Comparison of ENCODE assay signal across 10 cellular contexts in the genomic region with DNA sequence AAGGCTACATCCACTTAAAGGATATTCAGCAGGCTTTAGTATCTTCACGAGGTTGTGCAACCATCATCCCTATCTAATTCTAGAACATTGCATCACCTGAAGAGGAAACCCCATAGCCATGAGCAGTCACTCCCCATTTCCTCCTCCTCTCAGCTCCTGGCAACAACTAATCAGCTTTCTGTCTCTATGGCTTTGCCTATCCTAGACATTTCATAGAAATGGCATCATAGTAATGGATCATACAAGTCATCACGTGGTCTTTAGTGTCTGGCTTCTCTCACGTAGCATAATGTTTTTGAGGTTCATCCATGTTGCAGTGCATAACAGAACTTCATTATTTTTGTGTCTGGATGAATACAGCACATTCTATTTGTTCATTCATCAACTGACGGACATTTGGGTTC. TPM values are rescaled to one million over a fixed set of nuclear protein-coding genes. Genes with fewer than 3 reads are reported as not detected.
A peak's percentile ranks its signal among the peaks of the same experiment; 100 is the strongest.
DNase-seq lines count a peak whose midpoint lies in the region; ATAC-seq and TF ChIP-seq lines count a peak whose summit lies in the region.
"Had no signal": no experiment of that assay in that cellular context is flagged by ENCODE, and none has a peak within 500 bp of the region (broad histone marks: within the 10 kb centered on the region; RNA-seq: fewer than 3 reads in every experiment).

No MANE protein-coding gene starts in this region.

- no peaks in the 10 kb centered on the region for H3K36me3 Mint-ChIP-seq in activated CD8-positive, alpha-beta T cell treated with anti-CD3 and anti-CD28 coated beads for 36 hours (ENCODE audit: low read depth)

- H3K4me3 ChIP-seq in BJ (ENCODE audit: low read depth, low read length) (no peak overlapping the region), H7 (ENCODE audit: insufficient read depth, low read depth, low read length) (no peak overlapping the region)

- H3K36me3 ChIP-seq in BJ (ENCODE audit: control insufficient read depth, insufficient read depth, low read length) (no peaks in the 10 kb centered on the region), H7 (replicated peaks; ENCODE audit: control insufficient read depth, insufficient read depth, low read length) (no peaks in the 10 kb centered on the region)

- no peaks in the 10 kb centered on the region for H3K9me3 Mint-ChIP-seq in activated CD8-positive, alpha-beta T cell treated with anti-CD3 and anti-CD28 coated beads for 36 hours

- DNase-seq in BJ (ENCODE audit: low read depth) (peak; percentile 30), KG1 (lab: John Stamatoyannopoulos, UW) (peak; percentile 9), hepatic stellate cell (ENCODE audit: low spot score) (peak; percentile 52), H7 (no peak), cerebellar nuclear complex (lab: John Stamatoyannopoulos, UW) (no peak)
- no peak for DNase-seq in activated CD8-positive, alpha-beta T cell treated with anti-CD3 and anti-CD28 coated beads for 36 hours
- no peak for DNase-seq in stimulated activated CD4-positive, alpha-beta T cell treated with anti-CD3 and anti-CD28 coated beads, Interleukin-4, amount 100 ng/mL, for 24 hours
- DNase-seq: activated CD4-positive, CD25-positive, alpha-beta regulatory T cell treated with anti-CD3 and anti-CD28 coated beads, Interleukin-2, amount 50 U/mL, for 72 hours; retina had no signal

- ATAC-seq in activated CD8-positive, alpha-beta T cell treated with anti-CD3 and anti-CD28 coated beads for 36 hours: peak; percentile 63
- ATAC-seq in GM19455 (IDR thresholded peaks at IDR 0.05; ENCODE audit: unreplicated experiment): no peak

- peaks cover 30% of the 10 kb centered on the region for H3K4me1 Mint-ChIP-seq in activated CD8-positive, alpha-beta T cell treated with anti-CD3 and anti-CD28 coated beads for 36 hours (ENCODE audit: low read depth)

- H3K27ac Mint-ChIP-seq in activated CD8-positive, alpha-beta T cell treated with anti-CD3 and anti-CD28 coated beads for 36 hours: no peak overlapping the region

- TF ChIP-seq CTCF in BJ (IDR thresholded peaks at IDR 0.05; ENCODE audit: insufficient read depth, low read depth, low read length): no peak
- TF ChIP-seq CTCF in activated CD8-positive, alpha-beta T cell treated with anti-CD3 and anti-CD28 coated beads for 36 hours (IDR thresholded peaks at IDR 0.05): no peak

- POLR2A ChIA-PET in BJ (lab: Charles Lee): no interaction called here
- POLR2A ChIA-PET in activated CD8-positive, alpha-beta T cell treated with anti-CD3 and anti-CD28 coated beads for 36 hours (lab: Charles Lee): no interaction called here

- H3K27me3 Mint-ChIP-seq in activated CD8-positive, alpha-beta T cell treated with anti-CD3 and anti-CD28 coated beads for 36 hours: peaks cover 8% of the 10 kb centered on the region

- intact Hi-C loops in activated CD8-positive, alpha-beta T cell treated with anti-CD3 and anti-CD28 coated beads for 36 hours (cut with micrococcal nuclease): no loop called here

- H3K27me3 ChIP-seq in BJ (ENCODE audit: control insufficient read depth, insufficient read depth, low read length): no peaks in the 10 kb centered on the region
- H3K27me3 ChIP-seq in H7 (ENCODE audit: control insufficient read depth, insufficient read depth, low read length): no peaks in the 10 kb centered on the region; the same call in 1 of the 2 replicates

- CTCF ChIA-PET in BJ (lab: Yijun Ruan, JAX): interaction anchor here (1.6 kb wide), 1 partner anchor 25 kb away, joined by 6 read pairs; no protein-coding TSS in a partner anchor
- CTCF ChIA-PET in activated CD8-positive, alpha-beta T cell treated with anti-CD3 and anti-CD28 coated beads for 36 hours (lab: Charles Lee): interaction anchor here (0.8 to 1.1 kb wide), 2 partner anchors 23 to 68 kb away, joined by 3 read pairs; no protein-coding TSS in a partner anchor

- H3K4me3 Mint-ChIP-seq in activated CD8-positive, alpha-beta T cell treated with anti-CD3 and anti-CD28 coated beads for 36 hours: no peak overlapping the region

RNA-seq across cellular contexts. Expression of gene SNAI1, which starts 20.5 kb away (rescaled TPM):
- polyA plus RNA-seq in BJ (2011; rRNA removed): 3.6 and 6.5 TPM in 2 replicates
- 2.7 and 3.4 TPM in 2 replicates for polyA minus RNA-seq in BJ (2011; rRNA and poly(A)+ RNA removed)
- 1 to 10 TPM in 1 of 2 experiments, under 1 TPM in 1; 0.90 to 1.4 TPM for total RNA-seq in activated CD8-positive, alpha-beta T cell treated with anti-CD3 and anti-CD28 coated beads for 36 hours
- total RNA-seq in H7 (2014; rRNA removed; shearing (Covaris generic)): 9.4 and 13.3 TPM in 2 replicates

Comparison
In these comparisons a context has a peak if more than half of its experiments do, and no peak if none do; other contexts are left out.
1. DNase-seq: peak in BJ (single experiment), KG1 (single experiment) and hepatic stellate cell (single experiment); none in activated CD8-positive, alpha-beta T cell treated with anti-CD3 and anti-CD28 coated beads for 36 hours (single experiment), H7 (single experiment), cerebellar nuclear complex (0 of 2) and stimulated activated CD4-positive, alpha-beta T cell treated with anti-CD3 and anti-CD28 coated beads, Interleukin-4, amount 100 ng/mL, for 24 hours (single experiment).